13 cellular contexts compared by ENCODE assay signal in genomic region chr7:42494199-42494710, GRCh38.
DNase-seq lines count a peak whose midpoint lies in the region; ATAC-seq, FAIRE-seq and TF ChIP-seq lines count a peak whose summit lies in the region.
"Had no signal": no experiment of that assay in that cellular context is flagged by ENCODE, and none has a peak within 500 bp of the region (broad histone marks: within the 10 kb centered on the region; RNA-seq: fewer than 3 reads in every experiment).

No MANE protein-coding gene starts in this region.

- no peak overlapping the region for H3K27ac ChIP-seq in psoas muscle
- H3K27ac ChIP-seq: C4-2B had no signal

- no peaks in the 10 kb centered on the region for H3K9me3 ChIP-seq in psoas muscle

- no peak for TF ChIP-seq POLR2A in GM12892 (IDR thresholded peaks at IDR 0.05; ENCODE audit: low read depth, low read length)

- no peaks in the 10 kb centered on the region for H3K36me3 ChIP-seq in psoas muscle (ENCODE audit: insufficient read depth in 1 of 2, low read depth in 1 of 2)

- peak overlapping the region; percentile 57 for H3K4me3 ChIP-seq in psoas muscle

- ATAC-seq in activated T-helper 17 cell treated with anti-CD3 and anti-CD28 coated beads, Interleukin-2, amount 50 U/mL, for 72 hours (replicated peaks), result no peak
- ATAC-seq in psoas muscle, result no peak
- ATAC-seq in GM21447 (IDR thresholded peaks at IDR 0.05; ENCODE audit: unreplicated experiment), result no peak

- intact Hi-C loops in psoas muscle (cut with DNase I), result no loop called here

- peak overlapping the region; percentile 14 for H3K27ac Mint-ChIP-seq in activated T-helper 17 cell treated with anti-CD3 and anti-CD28 coated beads, Interleukin-2, amount 50 U/mL, for 72 hours
- H3K27ac Mint-ChIP-seq: natural killer cell treated with Interleukin-12 subunit alpha and Interleukin-12 subunit beta and Interleukin-15 and Interleukin-18, amount 100 ng/mL, for 72 hours had no signal

- H3K4me1 ChIP-seq in psoas muscle, result peaks cover 6% of the 10 kb centered on the region

- TF ChIP-seq CTCF in psoas muscle (IDR thresholded peaks at IDR 0.05), result no peak

- H3K27me3 Mint-ChIP-seq in activated T-helper 17 cell treated with anti-CD3 and anti-CD28 coated beads, Interleukin-2, amount 50 U/mL, for 72 hours, result peaks cover 16% of the 10 kb centered on the region

- H3K9me3 Mint-ChIP-seq in activated T-helper 17 cell treated with anti-CD3 and anti-CD28 coated beads, Interleukin-2, amount 50 U/mL, for 72 hours, result no peaks in the 10 kb centered on the region
- H3K9me3 Mint-ChIP-seq: activated T-helper 1 cell treated with anti-CD3 and anti-CD28 coated beads, Interleukin-12 subunit alpha, Interleukin-12 subunit beta, Interleukin-2, Interleukin-4 antibody, amounts not matched to agents 30 ng/mL and 10 ng/mL and 1 ng/mL, durations not matched to agents 14 hours and 24 hours and 36 hours had no signal

- H3K4me1 Mint-ChIP-seq in activated T-helper 17 cell treated with anti-CD3 and anti-CD28 coated beads, Interleukin-2, amount 50 U/mL, for 72 hours, result peaks cover 4% of the 10 kb centered on the region

- WGBS in psoas muscle, 3 donors, result 67 to 75% (median 72%) methylated on average over 5 of the region's 5 CpGs

- DNase-seq in ELF-1 (ENCODE audit: low read depth, low spot score) (peak; percentile 12), foreskin melanocyte (peak; percentile 65), psoas muscle (no peak), D341Med (ENCODE audit: low spot score) (no peak), DMS79 (lab: John Stamatoyannopoulos, UW) (no peak), GM12892 (ENCODE audit: insufficient read length) (no peak)
- DNase-seq: central memory CD4-positive, alpha-beta T cell; NCI-H1105 had no signal

- H3K27me3 ChIP-seq in psoas muscle (ENCODE audit: insufficient read depth in 3 of 3, low read length in 2 of 3), result peaks cover 2 to 33% (median 3%) of the 10 kb centered on the region in 3 donors

- no peak for FAIRE-seq in GM12892 (lab: Jason Lieb, UNC)

- no peaks in the 10 kb centered on the region for H3K36me3 Mint-ChIP-seq in activated T-helper 17 cell treated with anti-CD3 and anti-CD28 coated beads, Interleukin-2, amount 50 U/mL, for 72 hours (ENCODE audit: low read depth)
- H3K36me3 Mint-ChIP-seq: natural killer cell treated with Interleukin-12 subunit alpha and Interleukin-12 subunit beta and Interleukin-15 and Interleukin-18, amount 100 ng/mL, for 72 hours had no signal

- H3K4me3 Mint-ChIP-seq in activated T-helper 17 cell treated with anti-CD3 and anti-CD28 coated beads, Interleukin-2, amount 50 U/mL, for 72 hours, result no peak overlapping the region
- H3K4me3 Mint-ChIP-seq: natural killer cell treated with Interleukin-12 subunit alpha and Interleukin-12 subunit beta and Interleukin-15 and Interleukin-18, amount 100 ng/mL, for 72 hours had no signal

Comparison
In these comparisons a context has a peak if more than half of its experiments do, and no peak if none do; other contexts are left out.
1. DNase-seq: peak in ELF-1 (single experiment) and foreskin melanocyte (single experiment); none in psoas muscle (0 of 2), D341Med (single experiment), DMS79 (single experiment) and GM12892 (single experiment).